In genomic region chr22:36399473-36399780, GRCh38 we compare ENCODE assay signal across 13 cellular contexts. TPM values are rescaled to one million over a fixed set of nuclear protein-coding genes. Genes with fewer than 3 reads are reported as not detected.
DNase-seq lines count a peak whose midpoint lies in the region; ATAC-seq and TF ChIP-seq lines count a peak whose summit lies in the region.
"Had no signal": no experiment of that assay in that cellular context is flagged by ENCODE, and none has a peak within 500 bp of the region (broad histone marks: within the 10 kb centered on the region; RNA-seq: fewer than 3 reads in every experiment).

No MANE protein-coding gene starts in this region.

- no peak overlapping the region for H2AFZ ChIP-seq in hepatocyte

- TF ChIP-seq CTCF in RWPE2 (IDR thresholded peaks at IDR 0.05; ENCODE audit: poor library complexity, severe bottlenecking) (no peak), hepatocyte (IDR thresholded peaks at IDR 0.05; ENCODE audit: poor library complexity) (no peak), upper lobe of left lung (IDR thresholded peaks at IDR 0.05) (no peak), tibial artery (IDR thresholded peaks at IDR 0.05) (no peak), MCF 10A (IDR thresholded peaks at IDR 0.05; ENCODE audit: unreplicated experiment) (no peak), progenitor cell of endocrine pancreas (IDR thresholded peaks at IDR 0.05; ENCODE audit: unreplicated experiment) (no peak)

- H3K27me3 Mint-ChIP-seq in activated T-cell treated with anti-CD3 and anti-CD28 coated beads, Interleukin-2, amount 50 U/mL, for 72 hours (ENCODE audit: low read depth) = no peaks in the 10 kb centered on the region
- H3K27me3 Mint-ChIP-seq in MCF 10A (ENCODE audit: insufficient read depth, unreplicated experiment) (no peaks in the 10 kb centered on the region), progenitor cell of endocrine pancreas (no peaks in the 10 kb centered on the region)

- H3K9me2 ChIP-seq in hepatocyte (replicated peaks; ENCODE audit: insufficient read depth) = no peaks in the 10 kb centered on the region

- H3K4me1 Mint-ChIP-seq in activated T-cell treated with anti-CD3 and anti-CD28 coated beads, Interleukin-2, amount 50 U/mL, for 72 hours (ENCODE audit: low read depth) = peaks cover 20% of the 10 kb centered on the region
- H3K4me1 Mint-ChIP-seq in MCF 10A (ENCODE audit: insufficient read depth, unreplicated experiment) (peaks cover 27% of the 10 kb centered on the region), progenitor cell of endocrine pancreas (ENCODE audit: low read depth) (peaks cover 25% of the 10 kb centered on the region)

- TF ChIP-seq POLR2A in upper lobe of left lung (IDR thresholded peaks at IDR 0.05) = no peak

- H3K4me1 ChIP-seq in RWPE2 (ENCODE audit: insufficient read depth, poor library complexity, severe bottlenecking) (peaks cover 50% of the 10 kb centered on the region), hepatocyte (ENCODE audit: insufficient read depth) (peaks cover 29% of the 10 kb centered on the region), upper lobe of left lung (peaks cover 18 to 49% (median 30%) of the 10 kb centered on the region in 4 donors), tibial artery (peaks cover 0 to 5% (median 0%) of the 10 kb centered on the region in 4 donors)

- no peak overlapping the region for H3K4me3 Mint-ChIP-seq in activated T-cell treated with anti-CD3 and anti-CD28 coated beads, Interleukin-2, amount 50 U/mL, for 72 hours
- no peak overlapping the region for H3K4me3 Mint-ChIP-seq in MCF 10A (ENCODE audit: unreplicated experiment)
- H3K4me3 Mint-ChIP-seq in progenitor cell of endocrine pancreas (ENCODE audit: low read depth) = no peak overlapping the region
- H3K4me3 Mint-ChIP-seq: nephron progenitor cell had no signal

- TF ChIP-seq EP300 in upper lobe of left lung (IDR thresholded peaks at IDR 0.05) = no peak

- no TSS peak for BruUV-seq in MCF 10A (replicated peaks; lab: Mats Ljungman, UMichigan)

- ATAC-seq in activated T-cell treated with anti-CD3 and anti-CD28 coated beads, Interleukin-2, amount 50 U/mL, for 72 hours (replicated peaks in 1 of 2) = no peak
- no peak for ATAC-seq in RWPE2 (ENCODE audit: low read depth)
- ATAC-seq in upper lobe of left lung (ENCODE audit: low FRiP score in 2 of 2) = peak in 1 of 2 donors; percentile 51

- no peak for DNase-seq in activated T-cell treated with anti-CD3 and anti-CD28 coated beads, Interleukin-2, amount 50 U/mL, for 72 hours
- no peak for DNase-seq in activated T-cell treated with anti-CD3 and anti-CD28 coated beads, Interleukin-2, amount 50 U/mL, for 48 hours
- DNase-seq in RWPE2 (ENCODE audit: low spot score) (no peak), hepatocyte (ENCODE audit: low spot score) (no peak), upper lobe of left lung (no peak), tibial artery (no peak), MCF 10A (ENCODE audit: unreplicated experiment) (no peak), progenitor cell of endocrine pancreas (ENCODE audit: low spot score, unreplicated experiment) (no peak)
- DNase-seq: ACHN; activated CD4-positive, CD25-positive, alpha-beta regulatory T cell; activated T-cell treated with anti-CD3 and anti-CD28 coated beads for 4 hours; nephron progenitor cell had no signal

- H3K27ac Mint-ChIP-seq in activated T-cell treated with anti-CD3 and anti-CD28 coated beads, Interleukin-2, amount 50 U/mL, for 72 hours = peak overlapping the region; percentile 40
- H3K27ac Mint-ChIP-seq in MCF 10A (ENCODE audit: low read depth, unreplicated experiment) (no peak overlapping the region), progenitor cell of endocrine pancreas (no peak overlapping the region)
- H3K27ac Mint-ChIP-seq: nephron progenitor cell had no signal

- no peaks in the 10 kb centered on the region for H3K9me3 ChIP-seq in RWPE2 (ENCODE audit: severe bottlenecking)
- H3K9me3 ChIP-seq in hepatocyte (ENCODE audit: low read depth) = no peaks in the 10 kb centered on the region
- H3K9me3 ChIP-seq in upper lobe of left lung = no peaks in the 10 kb centered on the region
- no peaks in the 10 kb centered on the region for H3K9me3 ChIP-seq in tibial artery
- H3K9me3 ChIP-seq: SJSA1 had no signal

- no peaks in the 10 kb centered on the region for H3K9me3 Mint-ChIP-seq in activated T-cell treated with anti-CD3 and anti-CD28 coated beads, Interleukin-2, amount 50 U/mL, for 72 hours
- H3K9me3 Mint-ChIP-seq in MCF 10A (ENCODE audit: unreplicated experiment) (no peaks in the 10 kb centered on the region), progenitor cell of endocrine pancreas (ENCODE audit: low read depth) (no peaks in the 10 kb centered on the region)
- H3K9me3 Mint-ChIP-seq: nephron progenitor cell had no signal

- WGBS in hepatocyte (ENCODE audit: low lambda C conversion rate, missing lambda C conversion rate) = 82% methylated on average over 3 of the region's 3 CpGs
- 14 to 22% methylated on average over 3 of the region's 3 CpGs for WGBS in upper lobe of left lung, 2 donors

- H3K79me2 ChIP-seq in hepatocyte = no peaks in the 10 kb centered on the region

- H3K36me3 ChIP-seq in RWPE2 (ENCODE audit: low read depth) (no peaks in the 10 kb centered on the region), hepatocyte (replicated peaks; ENCODE audit: insufficient read depth, low read depth) (no peaks in the 10 kb centered on the region), upper lobe of left lung (no peaks in the 10 kb centered on the region), tibial artery (peaks cover 0 to 6% (median 0%) of the 10 kb centered on the region in 3 donors)
- H3K36me3 ChIP-seq: SJSA1 had no signal

- CTCF ChIA-PET in MCF 10A (lab: Yijun Ruan, JAX) = interaction anchor here (0.7 kb wide), 1 partner anchor 34 kb away, joined by 3 read pairs; no protein-coding TSS in a partner anchor

- no peaks in the 10 kb centered on the region for H3K36me3 Mint-ChIP-seq in activated T-cell treated with anti-CD3 and anti-CD28 coated beads, Interleukin-2, amount 50 U/mL, for 72 hours (ENCODE audit: insufficient read depth in 2 of 2)
- no peaks in the 10 kb centered on the region for H3K36me3 Mint-ChIP-seq in MCF 10A (ENCODE audit: insufficient read depth, unreplicated experiment)
- no peaks in the 10 kb centered on the region for H3K36me3 Mint-ChIP-seq in progenitor cell of endocrine pancreas (ENCODE audit: insufficient read depth)

- H3K4me2 ChIP-seq in hepatocyte = no peak overlapping the region

- H3K4me3 ChIP-seq in RWPE2 (ENCODE audit: severe bottlenecking) (no peak overlapping the region), hepatocyte (no peak overlapping the region), upper lobe of left lung (no peak overlapping the region), tibial artery (no peak overlapping the region)
- H3K4me3 ChIP-seq: SJSA1 had no signal

- no peaks in the 10 kb centered on the region for H4K20me1 ChIP-seq in hepatocyte (ENCODE audit: insufficient read depth, poor library complexity, severe bottlenecking)

- POLR2A ChIA-PET in MCF 10A (lab: Yijun Ruan, JAX) = no interaction called here

- intact Hi-C loops in tibial artery (cut with DNase I; ENCODE audit: low total_unique reads) = no loop called here
- intact Hi-C loops in MCF 10A (cut with micrococcal nuclease) = no loop called here

- H3K27me3 ChIP-seq in RWPE2 (ENCODE audit: insufficient read depth, poor library complexity, severe bottlenecking) (no peaks in the 10 kb centered on the region), hepatocyte (no peaks in the 10 kb centered on the region), upper lobe of left lung (no peaks in the 10 kb centered on the region), tibial artery (no peaks in the 10 kb centered on the region)
- H3K27me3 ChIP-seq: SJSA1 had no signal

- H3K27ac ChIP-seq in RWPE2 (ENCODE audit: poor library complexity, severe bottlenecking) (peak overlapping the region; percentile 95), hepatocyte (peak overlapping the region; percentile 52), upper lobe of left lung (peak overlapping the region in 3 of 4 donors; percentile 17 to 62 (median 43)), tibial artery (no peak overlapping the region)

RNA-seq across cellular contexts. Expression of gene MYH9, which starts 11.7 kb away (rescaled TPM):
- total RNA-seq in activated T-cell treated with anti-CD3 and anti-CD28 coated beads, Interleukin-2, amount 50 U/mL, for 72 hours = 100 to 1,000 TPM; 529 to 662 TPM
- total RNA-seq in hepatocyte (149 and 188 TPM in 2 replicates), upper lobe of left lung (100 to 1,000 TPM; 486 to 925 (median 599) TPM), MCF 10A (2022) (643 and 653 TPM in 2 replicates), progenitor cell of endocrine pancreas (299 and 306 TPM in 2 replicates)
- polyA plus RNA-seq in hepatocyte = 125 and 140 TPM in 2 replicates

Comparison
In these comparisons a context has a peak if more than half of its experiments do, and no peak if none do; other contexts are left out.
1. H3K27ac ChIP-seq: peak in RWPE2 (single experiment), hepatocyte (single experiment) and upper lobe of left lung (3 of 4); none in tibial artery (0 of 2).